ENCODE assay signal across 1 cellular context in genomic region chr18:49813321-49814146, GRCh38.
A peak's percentile ranks its signal among the peaks of the same experiment; 100 is the strongest.
TF ChIP-seq lines count a peak whose summit lies in the region.

ACAA2 (minus strand) TSS chr18:49813533; CDS start chr18:49813484, 49 bp downstream.

TF ChIP-seq in K562, 482 proteins besides CTCF, POLR2A, EP300 and RAD21 (continued from another document and continues in another):
- TF ChIP-seq CHD7 (IDR thresholded peaks at IDR 0.05; ENCODE audit: low read depth, low read length) (no peak), ELK1 (CRISPR knock-in tag; IDR thresholded peaks at IDR 0.05) (no peak), ZNF23 (CRISPR knock-in tag; IDR thresholded peaks at IDR 0.05) (no peak), ZNF184 (CRISPR knock-in tag; IDR thresholded peaks at IDR 0.05) (no peak), THRAP3 (IDR thresholded peaks at IDR 0.05; ENCODE audit: borderline replicate concordance) (no peak), ZNF124 (CRISPR knock-in tag; IDR thresholded peaks at IDR 0.05) (no peak), PHTF2 (CRISPR knock-in tag; IDR thresholded peaks at IDR 0.05) (no peak), ZNF586 (CRISPR knock-in tag; conservative IDR thresholded peaks at IDR 0.05) (no peak), ARNT (IDR thresholded peaks at IDR 0.05) (no peak), ZFPM2 (CRISPR knock-in tag; IDR thresholded peaks at IDR 0.05) (no peak), MTA3 (IDR thresholded peaks at IDR 0.05; ENCODE audit: borderline replicate concordance) (peak; percentile 43; the same call in 1 of the 2 replicates), ZNF436 (CRISPR knock-in tag; IDR thresholded peaks at IDR 0.05) (no peak), HOMEZ (CRISPR knock-in tag; IDR thresholded peaks at IDR 0.05) (no peak), RREB1 (CRISPR knock-in tag; IDR thresholded peaks at IDR 0.05) (no peak), CBX2 (IDR thresholded peaks at IDR 0.05; ENCODE audit: insufficient read depth, low read length, poor library complexity, severe bottlenecking) (no peak), MBD2 (IDR thresholded peaks at IDR 0.05; ENCODE audit: borderline replicate concordance, low read depth) (no peak), POLR2B (IDR thresholded peaks at IDR 0.05; ENCODE audit: low read depth, partially characterized antibody) (peak; percentile 56), CSDE1 (IDR thresholded peaks at IDR 0.05) (no peak), ELF1 (tag; IDR thresholded peaks at IDR 0.05) (0 out of 2 replicates have a peak, but pooled peaks have one; percentile 23), ZNF445 (CRISPR knock-in tag; IDR thresholded peaks at IDR 0.05; ENCODE audit: low read depth) (no peak), ARID4B (CRISPR knock-in tag; IDR thresholded peaks at IDR 0.05) (no peak), JUNB (CRISPR knock-in tag; conservative IDR thresholded peaks at IDR 0.05) (no peak), RB1 (IDR thresholded peaks at IDR 0.05; ENCODE audit: low read depth) (no peak; the same call in 1 of the 2 replicates), LCOR (CRISPR knock-in tag; IDR thresholded peaks at IDR 0.05) (0 out of 2 replicates have a peak, but pooled peaks have one; percentile 37), MLLT1 (IDR thresholded peaks at IDR 0.05) (no peak)
